In genomic region chr20:39800111-39800510, GRCh38 we compare ENCODE assay signal across 8 cellular contexts.
DNase-seq lines count a peak whose midpoint lies in the region; ATAC-seq, FAIRE-seq and TF ChIP-seq lines count a peak whose summit lies in the region.

No MANE protein-coding gene starts in this region.

- no peak for TF ChIP-seq POLR2A in HepG2 (IDR thresholded peaks at IDR 0.05; ENCODE audit: insufficient read depth in 1 of 2, low read depth in 2 of 2, low read length in 2 of 2)
- TF ChIP-seq POLR2A in right lobe of liver (IDR thresholded peaks at IDR 0.05), result no peak

- H3K9me2 ChIP-seq in GM23248 (ENCODE audit: insufficient read depth), result no peaks in the 10 kb centered on the region

- H3F3A ChIP-seq in GM23248 (ENCODE audit: insufficient read depth), result peaks cover 36% of the 10 kb centered on the region

- FAIRE-seq in HepG2 (lab: Jason Lieb, UNC), result no peak

- no peak for TF ChIP-seq EP300 in HepG2 (IDR thresholded peaks at IDR 0.05; ENCODE audit: low read depth in 2 of 2, low read length in 2 of 2)
- no peak for TF ChIP-seq EP300 in HepG2 (CRISPR knock-in tag; IDR thresholded peaks at IDR 0.05; ENCODE audit: borderline replicate concordance)

- CTCF ChIA-PET in HepG2 (lab: Yijun Ruan, JAX; ENCODE audit: low intra/inter-chr PET ratio, low total read pairs), result no interaction called here

- peak overlapping the region; percentile 98 for H3K27ac ChIP-seq in GM23248
- no peak overlapping the region for H3K27ac ChIP-seq in HepG2 (ENCODE audit: extremely low read length, insufficient read depth, low read length)
- no peak overlapping the region for H3K27ac ChIP-seq in right lobe of liver

- H2AFZ ChIP-seq in GM23248, result peak overlapping the region; percentile 6; the same call in 1 of the 2 replicates
- no peak overlapping the region for H2AFZ ChIP-seq in HepG2 (ENCODE audit: low read length)

- in situ Hi-C loops in GM23248 (cut with MboI) (no loop called here), HepG2 (cut with HindIII; ENCODE audit: extremely low pct_ligation_motif_present, low pct_unique_long_range_greater_than_20kb) (no loop called here)

- no peaks in the 10 kb centered on the region for H3K9me3 ChIP-seq in GM23248 (ENCODE audit: low read depth)
- H3K9me3 ChIP-seq in MG63, result peaks cover 12% of the 10 kb centered on the region
- peaks cover 68% of the 10 kb centered on the region for H3K9me3 ChIP-seq in HepG2 (ENCODE audit: low read length)
- H3K9me3 ChIP-seq in right lobe of liver, result no peaks in the 10 kb centered on the region

- TF ChIP-seq RAD21 in HepG2 (CRISPR knock-in tag; IDR thresholded peaks at IDR 0.05), result no peak

- WGBS in GM23248 (ENCODE audit: low coverage in 1 of 2, low lambda C conversion rate in 2 of 2, missing lambda C conversion rate in 2 of 2), 2 experiments, result 0% methylated on average over 2 of the region's 2 CpGs
- 9% methylated on average over 2 of the region's 2 CpGs for WGBS in HepG2 (ENCODE audit: low lambda C conversion rate)
- 35% methylated on average over 2 of the region's 2 CpGs for WGBS in right lobe of liver (ENCODE audit: insufficient coverage, low coverage, low lambda C conversion rate, missing lambda C conversion rate)

- no peaks in the 10 kb centered on the region for H4K20me1 ChIP-seq in GM23248 (ENCODE audit: insufficient read depth)
- no peaks in the 10 kb centered on the region for H4K20me1 ChIP-seq in HepG2 (ENCODE audit: insufficient read depth, low read length)

- H3K4me3 ChIP-seq in GM23248 (peak overlapping the region; percentile 48), MG63 (no peak overlapping the region), HepG2 (replicated peaks in 1 of 3; ENCODE audit: insufficient read depth in 1 of 3, low read depth in 2 of 3, low read length in 3 of 3) (no peak overlapping the region), right lobe of liver (no peak overlapping the region)

- H3K9ac ChIP-seq in GM23248, result peak overlapping the region; percentile 79
- no peak overlapping the region for H3K9ac ChIP-seq in HepG2 (ENCODE audit: insufficient read depth, low read depth, low read length)

- peak overlapping the region; percentile 75 for H3K4me2 ChIP-seq in GM23248 (ENCODE audit: unreplicated experiment)
- H3K4me2 ChIP-seq in HepG2 (ENCODE audit: low read depth, low read length), result no peak overlapping the region

- H3K27me3 ChIP-seq in GM23248 (replicated peaks; ENCODE audit: insufficient read depth), result no peaks in the 10 kb centered on the region
- H3K27me3 ChIP-seq in MG63, result no peaks in the 10 kb centered on the region
- no peaks in the 10 kb centered on the region for H3K27me3 ChIP-seq in HepG2 (ENCODE audit: control insufficient read depth in 1 of 2, insufficient read depth in 2 of 2, low read length in 2 of 2)
- H3K27me3 ChIP-seq in right lobe of liver, result no peaks in the 10 kb centered on the region

- H3K4me1 ChIP-seq in GM23248 (ENCODE audit: insufficient read depth) (peaks cover 29% of the 10 kb centered on the region), HepG2 (ENCODE audit: insufficient read depth, low read length) (no peaks in the 10 kb centered on the region), right lobe of liver (no peaks in the 10 kb centered on the region)

- intact Hi-C loops in HepG2 (cut with micrococcal nuclease; ENCODE audit: unreplicated experiment), result no loop called here
- intact Hi-C loops in right lobe of liver (cut with DNase I), result no loop called here

- H3K79me2 ChIP-seq in GM23248 (ENCODE audit: insufficient read depth) (no peaks in the 10 kb centered on the region), HepG2 (ENCODE audit: insufficient read depth, low read length) (no peaks in the 10 kb centered on the region)

- DNase-seq in GM23248, result peak; percentile 93
- DNase-seq in MG63, result peak; percentile 26
- peak; percentile 70 for DNase-seq in non-pigmented ciliary epithelial cell (ENCODE audit: low read depth)
- no peak for DNase-seq in DMS 273 treated with DMSO at 0.1 percent for 48 hours (lab: John Stamatoyannopoulos, UW)
- DNase-seq in HepG2 (ENCODE audit: low spot score), result no peak
- no peak for DNase-seq in NCI-H1436 (lab: John Stamatoyannopoulos, UW)
- no peak for DNase-seq in right lobe of liver

- H3K36me3 ChIP-seq in GM23248 (ENCODE audit: low read depth) (no peaks in the 10 kb centered on the region), MG63 (no peaks in the 10 kb centered on the region), HepG2 (replicated peaks in 1 of 2; ENCODE audit: control insufficient read depth in 1 of 2, insufficient read depth in 2 of 2, low read length in 2 of 2) (no peaks in the 10 kb centered on the region), right lobe of liver (no peaks in the 10 kb centered on the region)

- POLR2A ChIA-PET in HepG2 (lab: Yijun Ruan, JAX), result no interaction called here

- BruUV-seq in HepG2 (replicated peaks; lab: Mats Ljungman, UMichigan), result no TSS peak

- TF ChIP-seq CTCF in HepG2 (CRISPR knock-in tag; IDR thresholded peaks at IDR 0.05) (no peak), right lobe of liver (IDR thresholded peaks at IDR 0.05) (no peak)

- peak; percentile 84 for ATAC-seq in GM18511 (IDR thresholded peaks at IDR 0.05; ENCODE audit: unreplicated experiment)
- no peak for ATAC-seq in HepG2
- no peak for ATAC-seq in right lobe of liver

TF ChIP-seq in HepG2, 621 proteins besides CTCF, POLR2A, EP300 and RAD21:
- no peak for TF ChIP-seq TARDBP (CRISPR knock-in tag; IDR thresholded peaks at IDR 0.05)
- no peak for TF ChIP-seq GLMP (CRISPR knock-in tag; IDR thresholded peaks at IDR 0.05; ENCODE audit: borderline replicate concordance)
- TF ChIP-seq KMT2B (CRISPR knock-in tag; IDR thresholded peaks at IDR 0.05), result no peak
- TF ChIP-seq ZNF746 (CRISPR knock-in tag; IDR thresholded peaks at IDR 0.05), result no peak
- TF ChIP-seq RBM22 (optimal IDR thresholded peaks at IDR 0.05; ENCODE audit: low read length), result no peak
- TF ChIP-seq ZNF354B (CRISPR knock-in tag; IDR thresholded peaks at IDR 0.05), result no peak
TF ChIP-seq in HepG2: peak in this region for 0.

Comparison
In these comparisons a context has a peak if more than half of its experiments do, and no peak if none do; other contexts are left out.
1. DNase-seq: peak in GM23248 (single experiment), MG63 (single experiment) and non-pigmented ciliary epithelial cell (single experiment); none in DMS 273 treated with DMSO at 0.1 percent for 48 hours (single experiment), HepG2 (single experiment), NCI-H1436 (single experiment) and right lobe of liver (0 of 3).